ENCODE assay signal across 1 cellular context in the genomic region with DNA sequence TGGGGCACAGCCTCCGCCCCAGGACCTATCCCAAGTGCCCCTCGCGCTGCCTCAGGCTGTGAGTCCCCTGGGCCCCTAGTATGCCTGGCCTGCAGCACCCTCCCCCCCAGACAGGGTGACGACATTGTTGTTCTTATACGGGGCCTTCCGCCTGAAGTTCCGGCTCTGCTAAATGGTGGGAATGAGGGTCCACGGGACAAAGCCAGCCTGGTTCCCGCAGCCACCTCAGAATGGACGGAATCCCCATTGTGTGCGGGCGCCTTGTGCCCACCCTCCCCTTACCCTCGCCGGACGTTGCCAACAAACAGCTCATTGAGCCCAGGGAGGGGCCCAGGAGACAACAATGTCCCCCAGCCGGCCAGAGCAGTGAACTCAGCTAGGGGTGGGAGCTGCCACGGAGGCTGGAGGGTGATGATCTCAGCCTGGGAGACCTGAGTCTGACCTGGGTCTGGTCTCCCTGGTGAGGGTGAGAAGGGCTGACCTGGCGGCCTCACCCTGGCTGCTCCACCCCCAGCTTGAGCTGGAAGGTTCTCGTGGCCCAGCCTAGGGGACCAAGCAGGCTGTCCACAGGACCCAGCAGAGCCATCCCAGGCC.
TF ChIP-seq lines count a peak whose summit lies in the region.

No MANE protein-coding gene starts in this region.

TF ChIP-seq in HEK293, 187 proteins besides CTCF, POLR2A, EP300 and RAD21 (continued from another document):
- TF ChIP-seq, protein P1, sequence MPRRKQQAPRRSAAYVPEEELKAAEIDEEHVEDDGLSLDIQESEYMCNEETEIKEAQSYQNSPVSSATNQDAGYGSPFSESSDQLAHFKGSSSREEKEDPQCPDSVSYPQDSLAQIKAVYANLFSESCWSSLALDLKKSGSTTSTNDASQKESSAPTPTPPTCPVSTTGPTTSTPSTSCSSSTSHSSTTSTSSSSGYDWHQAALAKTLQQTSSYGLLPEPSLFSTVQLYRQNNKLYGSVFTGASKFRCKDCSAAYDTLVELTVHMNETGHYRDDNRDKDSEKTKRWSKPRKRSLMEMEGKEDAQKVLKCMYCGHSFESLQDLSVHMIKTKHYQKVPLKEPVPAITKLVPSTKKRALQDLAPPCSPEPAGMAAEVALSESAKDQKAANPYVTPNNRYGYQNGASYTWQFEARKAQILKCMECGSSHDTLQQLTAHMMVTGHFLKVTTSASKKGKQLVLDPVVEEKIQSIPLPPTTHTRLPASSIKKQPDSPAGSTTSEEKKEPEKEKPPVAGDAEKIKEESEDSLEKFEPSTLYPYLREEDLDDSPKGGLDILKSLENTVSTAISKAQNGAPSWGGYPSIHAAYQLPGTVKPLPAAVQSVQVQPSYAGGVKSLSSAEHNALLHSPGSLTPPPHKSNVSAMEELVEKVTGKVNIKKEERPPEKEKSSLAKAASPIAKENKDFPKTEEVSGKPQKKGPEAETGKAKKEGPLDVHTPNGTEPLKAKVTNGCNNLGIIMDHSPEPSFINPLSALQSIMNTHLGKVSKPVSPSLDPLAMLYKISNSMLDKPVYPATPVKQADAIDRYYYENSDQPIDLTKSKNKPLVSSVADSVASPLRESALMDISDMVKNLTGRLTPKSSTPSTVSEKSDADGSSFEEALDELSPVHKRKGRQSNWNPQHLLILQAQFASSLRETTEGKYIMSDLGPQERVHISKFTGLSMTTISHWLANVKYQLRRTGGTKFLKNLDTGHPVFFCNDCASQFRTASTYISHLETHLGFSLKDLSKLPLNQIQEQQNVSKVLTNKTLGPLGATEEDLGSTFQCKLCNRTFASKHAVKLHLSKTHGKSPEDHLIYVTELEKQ (tag by site-specific recombination; IDR thresholded peaks at IDR 0.05; ENCODE audit: borderline replicate concordance), result no peak
- TF ChIP-seq ZBTB7A (tag by site-specific recombination; IDR thresholded peaks at IDR 0.05; ENCODE audit: low read depth) (no peak), ZNF157 (tag by site-specific recombination; IDR thresholded peaks at IDR 0.05) (no peak), GLIS1 (tag by site-specific recombination; IDR thresholded peaks at IDR 0.05) (peak; percentile 62), EGR2 (tag by site-specific recombination; IDR thresholded peaks at IDR 0.05; ENCODE audit: low read depth) (no peak), ZNF777 (tag by site-specific recombination; IDR thresholded peaks at IDR 0.05; ENCODE audit: borderline replicate concordance) (no peak), ZBTB17 (tag by site-specific recombination; IDR thresholded peaks at IDR 0.05) (no peak), GLIS2 (tag by site-specific recombination; IDR thresholded peaks at IDR 0.05) (0 out of 2 replicates have a peak, but pooled peaks have one; percentile 16), ZNF426 (tag by site-specific recombination; IDR thresholded peaks at IDR 0.05) (no peak), ZNF747 (tag by site-specific recombination; IDR thresholded peaks at IDR 0.05) (no peak), ZIC2 (tag by site-specific recombination; IDR thresholded peaks at IDR 0.05) (peak; percentile 30; the same call in 1 of the 2 replicates), IKZF3 (tag by site-specific recombination; IDR thresholded peaks at IDR 0.05) (no peak), ZNF473 (tag by site-specific recombination; IDR thresholded peaks at IDR 0.05) (no peak), ZNF214 (tag by site-specific recombination; IDR thresholded peaks at IDR 0.05; ENCODE audit: borderline replicate concordance) (no peak)
- TF ChIP-seq, protein P2, sequence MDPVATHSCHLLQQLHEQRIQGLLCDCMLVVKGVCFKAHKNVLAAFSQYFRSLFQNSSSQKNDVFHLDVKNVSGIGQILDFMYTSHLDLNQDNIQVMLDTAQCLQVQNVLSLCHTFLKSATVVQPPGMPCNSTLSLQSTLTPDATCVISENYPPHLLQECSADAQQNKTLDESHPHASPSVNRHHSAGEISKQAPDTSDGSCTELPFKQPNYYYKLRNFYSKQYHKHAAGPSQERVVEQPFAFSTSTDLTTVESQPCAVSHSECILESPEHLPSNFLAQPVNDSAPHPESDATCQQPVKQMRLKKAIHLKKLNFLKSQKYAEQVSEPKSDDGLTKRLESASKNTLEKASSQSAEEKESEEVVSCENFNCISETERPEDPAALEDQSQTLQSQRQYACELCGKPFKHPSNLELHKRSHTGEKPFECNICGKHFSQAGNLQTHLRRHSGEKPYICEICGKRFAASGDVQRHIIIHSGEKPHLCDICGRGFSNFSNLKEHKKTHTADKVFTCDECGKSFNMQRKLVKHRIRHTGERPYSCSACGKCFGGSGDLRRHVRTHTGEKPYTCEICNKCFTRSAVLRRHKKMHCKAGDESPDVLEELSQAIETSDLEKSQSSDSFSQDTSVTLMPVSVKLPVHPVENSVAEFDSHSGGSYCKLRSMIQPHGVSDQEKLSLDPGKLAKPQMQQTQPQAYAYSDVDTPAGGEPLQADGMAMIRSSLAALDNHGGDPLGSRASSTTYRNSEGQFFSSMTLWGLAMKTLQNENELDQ (tag by site-specific recombination; IDR thresholded peaks at IDR 0.05; ENCODE audit: low read depth), result no peak
